In the genomic region with DNA sequence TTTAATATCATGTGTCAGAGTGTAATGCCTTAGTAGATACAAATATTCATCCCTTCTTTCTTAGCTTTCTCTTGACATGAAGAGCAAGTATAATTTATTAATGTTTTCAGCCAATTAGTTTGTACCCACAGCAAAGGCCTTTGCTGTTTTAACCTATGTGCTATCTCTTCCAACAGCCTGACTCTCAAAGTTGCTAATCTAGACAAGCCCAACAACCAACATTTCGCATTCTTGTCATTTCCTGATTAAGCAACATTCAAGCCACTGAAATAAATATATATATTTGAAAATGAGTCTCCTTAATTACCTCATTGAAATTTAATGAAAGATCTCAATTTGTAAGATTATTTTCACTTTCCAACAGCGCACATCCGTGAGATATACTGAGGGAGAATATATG, we compare ENCODE assay signal across 17 cellular contexts. TPM values are rescaled to one million over a fixed set of nuclear protein-coding genes. Genes with fewer than 3 reads are reported as not detected.
DNase-seq lines count a peak whose midpoint lies in the region; ATAC-seq, FAIRE-seq and TF ChIP-seq lines count a peak whose summit lies in the region.
"Had no signal": no experiment of that assay in that cellular context is flagged by ENCODE, and none has a peak within 500 bp of the region (broad histone marks: within the 10 kb centered on the region; RNA-seq: fewer than 3 reads in every experiment).

No MANE protein-coding gene starts in this region.

- H3K27ac Mint-ChIP-seq in activated CD8-positive, alpha-beta T cell treated with anti-CD3 and anti-CD28 coated beads for 36 hours, result no peak overlapping the region
- H3K27ac Mint-ChIP-seq: B cell; CD8-positive, alpha-beta T cell had no signal

- no peak overlapping the region for H3K14ac ChIP-seq in IMR-90 (replicated peaks; ENCODE audit: low read depth, low read length)

- H3K4me3 ChIP-seq in IMR-90 (ENCODE audit: insufficient read depth, low read depth, low read length) (no peak overlapping the region), bronchial epithelial cell (ENCODE audit: low read depth, low read length) (no peak overlapping the region), fibroblast of villous mesenchyme (ENCODE audit: low read depth, low read length) (no peak overlapping the region), HAP-1 (no peak overlapping the region)
- H3K4me3 ChIP-seq: BLaER1 treated with 17β-estradiol and CSF1 and Interleukin-3, amounts not matched to agents 10 nM and 100 nM; GM12878 had no signal

- H3K4me2 ChIP-seq in IMR-90 (ENCODE audit: low read depth, low read length), result no peak overlapping the region
- H3K4me2 ChIP-seq: BLaER1 treated with 17β-estradiol and CSF1 and Interleukin-3, amounts not matched to agents 10 nM and 100 nM had no signal

- H3K4me1 Mint-ChIP-seq in activated CD8-positive, alpha-beta T cell treated with anti-CD3 and anti-CD28 coated beads for 36 hours (ENCODE audit: low read depth), result peaks cover 19% of the 10 kb centered on the region

- TF ChIP-seq CTCF in IMR-90 (conservative IDR thresholded peaks at IDR 0.05; ENCODE audit: low read depth, low read length), result no peak
- TF ChIP-seq CTCF in bronchial epithelial cell (IDR thresholded peaks at IDR 0.05; ENCODE audit: insufficient read depth, low read length, severe bottlenecking), result no peak
- TF ChIP-seq CTCF in fibroblast of villous mesenchyme (IDR thresholded peaks at IDR 0.05; ENCODE audit: insufficient read depth, low read depth, low read length), result no peak
- no peak for TF ChIP-seq CTCF in activated CD8-positive, alpha-beta T cell treated with anti-CD3 and anti-CD28 coated beads for 36 hours (IDR thresholded peaks at IDR 0.05)

- H3K4me1 ChIP-seq in IMR-90 (ENCODE audit: control insufficient read depth, insufficient read depth, low read length) (peaks cover 1% of the 10 kb centered on the region), HAP-1 (peaks cover 15% of the 10 kb centered on the region)

- H2BK20ac ChIP-seq in IMR-90 (ENCODE audit: low read depth, low read length), result no peak overlapping the region

- no peak overlapping the region for H2BK120ac ChIP-seq in IMR-90 (ENCODE audit: low read depth, low read length)

- no peak overlapping the region for H2AK5ac ChIP-seq in IMR-90 (ENCODE audit: low read depth, low read length)

- no peak overlapping the region for H2BK5ac ChIP-seq in IMR-90 (ENCODE audit: low read depth, low read length, poor library complexity, severe bottlenecking)

- no peak overlapping the region for H3K4me3 Mint-ChIP-seq in activated CD8-positive, alpha-beta T cell treated with anti-CD3 and anti-CD28 coated beads for 36 hours
- H3K4me3 Mint-ChIP-seq: B cell; CD8-positive, alpha-beta T cell had no signal

- no peak overlapping the region for H4K91ac ChIP-seq in IMR-90 (ENCODE audit: insufficient read depth, low read depth, low read length)

- H3K56ac ChIP-seq in IMR-90 (ENCODE audit: extremely low read depth, insufficient read depth, low read length), result no peak overlapping the region

- POLR2A ChIA-PET in IMR-90 (lab: Charles Lee; ENCODE audit: unreplicated experiment), result no interaction called here
- POLR2A ChIA-PET in activated CD8-positive, alpha-beta T cell treated with anti-CD3 and anti-CD28 coated beads for 36 hours (lab: Charles Lee), result no interaction called here

- H3K27ac ChIP-seq in IMR-90 (ENCODE audit: insufficient read depth, low read length), result no peak overlapping the region
- H3K27ac ChIP-seq: BLaER1 treated with 17β-estradiol and CSF1 and Interleukin-3, amounts not matched to agents 10 nM and 100 nM had no signal

- H3K9me1 ChIP-seq in IMR-90 (ENCODE audit: insufficient read depth, low read length), result no peaks in the 10 kb centered on the region

- H3K9me3 Mint-ChIP-seq in activated CD8-positive, alpha-beta T cell treated with anti-CD3 and anti-CD28 coated beads for 36 hours, result peaks cover 4% of the 10 kb centered on the region
- H3K9me3 Mint-ChIP-seq: CD8-positive, alpha-beta T cell had no signal

- intact Hi-C loops in IMR-90 (cut with micrococcal nuclease), result loop anchor here (5.0 to 10.0 kb wide), 2 partner anchors 829 to 901 kb away; partner anchors contain the start of genes CCDC122 and LACC1
- intact Hi-C loops in activated CD8-positive, alpha-beta T cell treated with anti-CD3 and anti-CD28 coated beads for 36 hours (cut with micrococcal nuclease), result loop anchor here (10.0 kb wide), 1 partner anchor 901 kb away; the partner anchor contains the start of genes CCDC122 and LACC1

- no peak overlapping the region for H2AK9ac ChIP-seq in IMR-90 (replicated peaks; ENCODE audit: low read depth, low read length, poor library complexity)

- no peaks in the 10 kb centered on the region for H3K27me3 ChIP-seq in IMR-90 (ENCODE audit: control insufficient read depth, insufficient read depth, low read length)
- no peaks in the 10 kb centered on the region for H3K27me3 ChIP-seq in bronchial epithelial cell (ENCODE audit: control insufficient read depth, insufficient read depth, low read length)
- no peaks in the 10 kb centered on the region for H3K27me3 ChIP-seq in HAP-1 (ENCODE audit: low read depth)
- H3K27me3 ChIP-seq: BLaER1 treated with 17β-estradiol and CSF1 and Interleukin-3, amounts not matched to agents 10 nM and 100 nM had no signal

- no peaks in the 10 kb centered on the region for H3K36me3 ChIP-seq in IMR-90 (ENCODE audit: control insufficient read depth, insufficient read depth, low read length)
- H3K36me3 ChIP-seq in bronchial epithelial cell (ENCODE audit: control insufficient read depth, insufficient read depth, low read length), result no peaks in the 10 kb centered on the region
- H3K36me3 ChIP-seq in HAP-1 (replicated peaks), result no peaks in the 10 kb centered on the region

- TF ChIP-seq RAD21 in IMR-90 (IDR thresholded peaks at IDR 0.05; ENCODE audit: low read length), result no peak

- no peak overlapping the region for H3K18ac ChIP-seq in IMR-90 (ENCODE audit: low read depth, low read length)

- CTCF ChIA-PET in IMR-90 (lab: Yijun Ruan, JAX), result no interaction called here
- CTCF ChIA-PET in activated CD8-positive, alpha-beta T cell treated with anti-CD3 and anti-CD28 coated beads for 36 hours (lab: Charles Lee), result interaction anchor here (2.1 kb wide), 1 partner anchor 19 kb away, joined by 14 read pairs; the partner anchor contains the start of gene EPSTI1

- no peak for TF ChIP-seq POLR2A in IMR-90 (IDR thresholded peaks at IDR 0.05; ENCODE audit: low read depth, low read length)

- H4K20me1 ChIP-seq in IMR-90 (ENCODE audit: insufficient read depth, low read length), result no peaks in the 10 kb centered on the region
- H4K20me1 ChIP-seq: BLaER1 treated with 17β-estradiol and CSF1 and Interleukin-3, amounts not matched to agents 10 nM and 100 nM had no signal

- no peak overlapping the region for H4K5ac ChIP-seq in IMR-90 (ENCODE audit: low read depth, low read length)

- no peak overlapping the region for H2BK15ac ChIP-seq in IMR-90 (ENCODE audit: low read depth, low read length)

- no peak overlapping the region for H2AFZ ChIP-seq in IMR-90 (replicated peaks; ENCODE audit: low read length, poor library complexity)

- no peak for FAIRE-seq in bronchial epithelial cell (lab: Jason Lieb, UNC)
- FAIRE-seq: GM12878 had no signal

- H3K23ac ChIP-seq in IMR-90 (ENCODE audit: low read depth, low read length), result no peak overlapping the region

- in situ Hi-C loops in IMR-90 (cut with MboI; ENCODE audit: low sequenced_read_pairs) (no loop called here), HAP-1 (cut with MboI; ENCODE audit: low sequenced_read_pairs) (loop anchor here (25.0 kb wide), 1 partner anchor 839 kb away; no protein-coding TSS in a partner anchor)

- H3K79me1 ChIP-seq in IMR-90 (ENCODE audit: low read depth in 1 of 2, low read length in 2 of 2), result no peaks in the 10 kb centered on the region

- no peaks in the 10 kb centered on the region for H3K27me3 Mint-ChIP-seq in activated CD8-positive, alpha-beta T cell treated with anti-CD3 and anti-CD28 coated beads for 36 hours
- H3K27me3 Mint-ChIP-seq: B cell had no signal

- H4K8ac ChIP-seq in IMR-90 (ENCODE audit: low read depth in 2 of 2, low read length in 2 of 2), result no peak overlapping the region

- H3K4ac ChIP-seq in IMR-90 (ENCODE audit: low read depth, low read length), result no peak overlapping the region

- H3K9me3 ChIP-seq in IMR-90 (ENCODE audit: control insufficient read depth, insufficient read depth, low read length), result no peaks in the 10 kb centered on the region; the same call in 1 of the 2 replicates
- H3K9me3 ChIP-seq in HAP-1, result no peaks in the 10 kb centered on the region

- H3K36me3 Mint-ChIP-seq in activated CD8-positive, alpha-beta T cell treated with anti-CD3 and anti-CD28 coated beads for 36 hours (ENCODE audit: low read depth), result peaks cover 8% of the 10 kb centered on the region

- no peak for DNase-seq in IMR-90
- peak; percentile 26 for DNase-seq in NCI-H226
- DNase-seq in bronchial epithelial cell (ENCODE audit: low read depth), result peak; percentile 51
- DNase-seq in fibroblast of villous mesenchyme (ENCODE audit: low read depth), result peak; percentile 56
- DNase-seq in activated CD8-positive, alpha-beta T cell treated with anti-CD3 and anti-CD28 coated beads for 36 hours, result no peak
- DNase-seq in HAP-1 (ENCODE audit: low spot score in 2 of 2), result no peak
- no peak for DNase-seq in T-helper 1 cell
- DNase-seq in NOMO-1 treated with dmso at 0.1 percent for 144 hours (lab: John Stamatoyannopoulos, UW; ENCODE audit: unreplicated experiment), result no peak
- DNase-seq: Calu3; CD8-positive, alpha-beta T cell; DMS79 treated with DMSO at 0.1 percent for 48 hours; GF-D8; GOT3; H7 had no signal

- no peak overlapping the region for H3K9ac ChIP-seq in IMR-90 (ENCODE audit: low read depth, low read length)
- H3K9ac ChIP-seq: BLaER1 treated with 17β-estradiol and CSF1 and Interleukin-3, amounts not matched to agents 10 nM and 100 nM had no signal

- dilution Hi-C loops in IMR-90 (cut with HindIII; ENCODE audit: low sequenced_read_pairs, unreplicated experiment), result no loop called here

- no CpG with 5 or more reads among the region's 3 CpGs for WGBS in IMR-90 (ENCODE audit: extremely low coverage in 2 of 2, insufficient read length in 1 of 2), 2 experiments

- no TSS peak for BruUV-seq in IMR-90 (replicated peaks; lab: Mats Ljungman, UMichigan)

- no peak for ATAC-seq in IMR-90 (ENCODE audit: low read depth)
- no peak for ATAC-seq in activated CD8-positive, alpha-beta T cell treated with anti-CD3 and anti-CD28 coated beads for 36 hours
- ATAC-seq: CD8-positive, alpha-beta T cell; GM12878 had no signal

RNA-seq across cellular contexts. Expression of gene EPSTI1, which starts 18.5 kb away (rescaled TPM):
- 0.90 and 1.1 TPM in 2 replicates for total RNA-seq in IMR-90 (2012; rRNA removed)
- 1.0 and 1.6 TPM in 2 replicates for polyA plus RNA-seq in IMR-90 (2012; rRNA removed)
- 0.41 and 0.70 TPM in 2 replicates for polyA plus RNA-seq in IMR-90 (2012; cell fraction: cytosol; rRNA removed)
- 0.45 and 3.4 TPM in 2 replicates for polyA plus RNA-seq in IMR-90 (2012; cell fraction: nucleus; rRNA removed; ENCODE audit: low replicate concordance)
- 0.53 and 1.2 TPM in 2 replicates for total RNA-seq in bronchial epithelial cell
- total RNA-seq in fibroblast of villous mesenchyme, result 9.0 and 15.1 TPM in 2 replicates
- total RNA-seq in activated CD8-positive, alpha-beta T cell treated with anti-CD3 and anti-CD28 coated beads for 36 hours, result 1 to 10 TPM; 8.4 to 9.7 TPM

RNA-seq across cellular contexts. Expression of gene DNAJC15, which starts 49.8 kb away (rescaled TPM):
- total RNA-seq in IMR-90 (2012; rRNA removed), result 7.0 and 12.5 TPM in 2 replicates
- polyA plus RNA-seq in IMR-90 (2012; rRNA removed), result 22.0 and 28.9 TPM in 2 replicates
- polyA plus RNA-seq in IMR-90 (2012; cell fraction: cytosol; rRNA removed), result 4.2 and 6.8 TPM in 2 replicates
- polyA plus RNA-seq in IMR-90 (2012; cell fraction: nucleus; rRNA removed; ENCODE audit: low replicate concordance), result 3.5 and 6.9 TPM in 2 replicates
- total RNA-seq in bronchial epithelial cell, result 4.2 and 18.4 TPM in 2 replicates
- total RNA-seq in fibroblast of villous mesenchyme, result 4.7 and 6.1 TPM in 2 replicates
- total RNA-seq in activated CD8-positive, alpha-beta T cell treated with anti-CD3 and anti-CD28 coated beads for 36 hours, result 10 to 100 TPM in 1 of 2 experiments, 1 to 10 TPM in 1; 8.9 to 10.6 TPM

Comparison
In these comparisons a context has a peak if more than half of its experiments do, and no peak if none do; other contexts are left out.
1. DNase-seq: peak in NCI-H226 (single experiment), bronchial epithelial cell (single experiment) and fibroblast of villous mesenchyme (single experiment); none in IMR-90 (single experiment), activated CD8-positive, alpha-beta T cell treated with anti-CD3 and anti-CD28 coated beads for 36 hours (single experiment), HAP-1 (0 of 2), T-helper 1 cell (0 of 5) and NOMO-1 treated with dmso at 0.1 percent for 144 hours (single experiment).